Comparison of ENCODE assay signal across 1 cellular context in genomic region chr7:149635561-149636329, GRCh38.
TF ChIP-seq lines count a peak whose summit lies in the region.

No MANE protein-coding gene starts in this region.

TF ChIP-seq in HEK293, 187 proteins besides CTCF, POLR2A, EP300 and RAD21 (continued from another document and continues in another):
- peak; percentile 56; the same call in 1 of the 2 replicates for TF ChIP-seq ZNF148 (tag by site-specific recombination; IDR thresholded peaks at IDR 0.05; ENCODE audit: borderline replicate concordance)
- TF ChIP-seq TCF7L2 (IDR thresholded peaks at IDR 0.05; ENCODE audit: borderline replicate concordance, low read depth, low read length), result no peak
- TF ChIP-seq ZBTB44 (tag by site-specific recombination; IDR thresholded peaks at IDR 0.05), result peak; percentile 60; the same call in 1 of the 2 replicates
- TF ChIP-seq ZFP37 (tag by site-specific recombination; IDR thresholded peaks at IDR 0.05), result no peak
- 0 out of 2 replicates have a peak, but pooled peaks have one; percentile 30 for TF ChIP-seq ZNF24 (tag by site-specific recombination; IDR thresholded peaks at IDR 0.05)
- TF ChIP-seq EGR2 (tag by site-specific recombination; IDR thresholded peaks at IDR 0.05; ENCODE audit: low read depth), result peak; percentile 30; the same call in 1 of the 2 replicates
- TF ChIP-seq GFI1B (tag by site-specific recombination; IDR thresholded peaks at IDR 0.05), result no peak
- peak; percentile 26; the same call in 1 of the 2 replicates for TF ChIP-seq GLIS1 (tag by site-specific recombination; IDR thresholded peaks at IDR 0.05)
- no peak for TF ChIP-seq SALL2 (tag by site-specific recombination; IDR thresholded peaks at IDR 0.05; ENCODE audit: borderline replicate concordance)
- peak; percentile 68; the same call in 1 of the 2 replicates for TF ChIP-seq ZNF596 (tag by site-specific recombination; IDR thresholded peaks at IDR 0.05)
- TF ChIP-seq ZNF473 (tag by site-specific recombination; IDR thresholded peaks at IDR 0.05), result no peak
- peak; percentile 81; the same call in 1 of the 2 replicates for TF ChIP-seq ZSCAN18 (tag by site-specific recombination; IDR thresholded peaks at IDR 0.05)
- no peak for TF ChIP-seq ZNF561 (tag by site-specific recombination; IDR thresholded peaks at IDR 0.05; ENCODE audit: borderline replicate concordance)
- TF ChIP-seq ZFHX2 (tag by site-specific recombination; conservative IDR thresholded peaks at IDR 0.05), result peak; percentile 30; the same call in 1 of the 2 replicates
- TF ChIP-seq PRDM10 (tag by site-specific recombination; IDR thresholded peaks at IDR 0.05), result peak; percentile 51
- no peak for TF ChIP-seq ZNF10 (tag by site-specific recombination; IDR thresholded peaks at IDR 0.05)
- TF ChIP-seq ZBTB26 (tag by site-specific recombination; optimal IDR thresholded peaks at IDR 0.05), result no peak
- peak; percentile 32; the same call in 1 of the 2 replicates for TF ChIP-seq YY2 (tag by site-specific recombination; IDR thresholded peaks at IDR 0.05)
- TF ChIP-seq ZNF18 (tag by site-specific recombination; IDR thresholded peaks at IDR 0.05), result no peak
- TF ChIP-seq ZBTB17 (tag by site-specific recombination; IDR thresholded peaks at IDR 0.05), result peak; percentile 61
- TF ChIP-seq PATZ1 (tag by site-specific recombination; IDR thresholded peaks at IDR 0.05), result peak; percentile 84
- TF ChIP-seq ZNF280C (tag by site-specific recombination; IDR thresholded peaks at IDR 0.05), result no peak
- peak; percentile 78; the same call in 1 of the 2 replicates for TF ChIP-seq MZF1 (tag by site-specific recombination; IDR thresholded peaks at IDR 0.05; ENCODE audit: borderline replicate concordance)
- TF ChIP-seq ZNF843 (tag by site-specific recombination; IDR thresholded peaks at IDR 0.05), result no peak
- no peak for TF ChIP-seq MYNN (tag by site-specific recombination; IDR thresholded peaks at IDR 0.05; ENCODE audit: borderline replicate concordance)
- peak; percentile 55 for TF ChIP-seq SP2 (tag by site-specific recombination; IDR thresholded peaks at IDR 0.05)
- 0 out of 2 replicates have a peak, but pooled peaks have one; percentile 34 for TF ChIP-seq ZFP69B (tag by site-specific recombination; IDR thresholded peaks at IDR 0.05)
- TF ChIP-seq ZNF302 (tag by site-specific recombination; IDR thresholded peaks at IDR 0.05; ENCODE audit: low read depth), result no peak
- peak; percentile 68 for TF ChIP-seq HIC1 (tag by site-specific recombination; IDR thresholded peaks at IDR 0.05)
- 0 out of 2 replicates have a peak, but pooled peaks have one; percentile 26 for TF ChIP-seq ZNF692 (tag by site-specific recombination; IDR thresholded peaks at IDR 0.05)
- TF ChIP-seq ZNF16 (tag by site-specific recombination; IDR thresholded peaks at IDR 0.05; ENCODE audit: low read depth), result no peak
- TF ChIP-seq ZSCAN16 (tag by site-specific recombination; IDR thresholded peaks at IDR 0.05), result no peak
- TF ChIP-seq ZNF155 (tag by site-specific recombination; IDR thresholded peaks at IDR 0.05), result no peak
- no peak for TF ChIP-seq ZNF174 (tag by site-specific recombination; IDR thresholded peaks at IDR 0.05)
